In the genomic region with DNA sequence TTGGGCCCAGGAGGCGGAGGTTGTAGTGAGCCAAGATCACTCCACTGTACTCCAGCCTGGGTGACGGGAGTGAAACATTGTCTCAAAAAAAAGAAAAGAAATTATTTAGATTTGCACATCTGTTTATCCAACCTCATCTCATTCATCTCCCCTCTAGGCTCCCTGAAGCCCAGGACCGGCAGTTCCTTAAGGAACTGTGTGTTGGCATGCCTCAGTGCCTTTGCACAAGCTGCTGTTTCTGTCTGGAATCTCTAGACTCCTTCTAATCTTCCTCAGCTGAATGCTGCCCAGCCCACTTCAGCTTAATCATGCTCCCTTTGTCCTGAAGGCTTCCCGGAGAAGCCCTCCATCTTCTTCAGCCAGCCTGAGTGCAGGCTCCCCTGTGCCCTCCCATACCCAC, we compare ENCODE assay signal across 17 cellular contexts. TPM values are rescaled to one million over a fixed set of nuclear protein-coding genes. Genes with fewer than 3 reads are reported as not detected.
"Had no signal": no experiment of that assay in that cellular context is flagged by ENCODE, and none has a peak within 500 bp of the region (broad histone marks: within the 10 kb centered on the region; RNA-seq: fewer than 3 reads in every experiment).

No MANE protein-coding gene starts in this region.

- H3K27me3 Mint-ChIP-seq: stimulated activated naive CD8-positive, alpha-beta T cell treated with anti-CD3 and anti-CD28 coated beads, Interleukin-15, Interleukin-2, amounts not matched to agents 100 ng/mL and 50 ng/mL, for 24 hours had no signal

- H3K9me3 Mint-ChIP-seq: activated T-cell treated with anti-CD3 and anti-CD28 coated beads, Interleukin-2, amount 50 U/mL, for 4 hours; stimulated activated naive CD8-positive, alpha-beta T cell treated with anti-CD3 and anti-CD28 coated beads, Interleukin-15, Interleukin-2, amounts not matched to agents 100 ng/mL and 50 ng/mL, for 24 hours had no signal

- ATAC-seq: activated CD8-positive, alpha-beta memory T cell treated with anti-CD3 and anti-CD28 coated beads, Interleukin-2, amount 10 ng/mL, durations not matched to agents 7 days and 5 days; upper lobe of right lung had no signal

- H3K36me3 Mint-ChIP-seq: brain, naive B cell had no signal

- H3K4me1 Mint-ChIP-seq: brain had no signal

- H3K4me3 ChIP-seq: lower lobe of right lung, right lobe of liver, spleen, testis, upper lobe of right lung had no signal

- DNase-seq: activated CD8-positive, alpha-beta memory T cell treated with anti-CD3 and anti-CD28 coated beads, Interleukin-2, amount 10 ng/mL, durations not matched to agents 7 days and 5 days; activated naive CD4-positive, alpha-beta T cell; activated T-cell treated with anti-CD3 and anti-CD28 coated beads, Interleukin-2, amount 50 U/mL, for 4 hours; amygdala; hippocampal formation; lower lobe of right lung; naive B cell; nucleus accumbens; right lobe of liver; SIG-M5; spleen; T-helper 9 cell; testis; upper lobe of right lung had no signal

- H3K4me3 Mint-ChIP-seq: activated CD8-positive, alpha-beta memory T cell treated with anti-CD3 and anti-CD28 coated beads, Interleukin-2, amount 10 ng/mL, durations not matched to agents 7 days and 5 days; activated T-cell treated with anti-CD3 and anti-CD28 coated beads, Interleukin-2, amount 50 U/mL, for 4 hours; brain; naive B cell; stimulated activated naive CD8-positive, alpha-beta T cell treated with anti-CD3 and anti-CD28 coated beads, Interleukin-15, Interleukin-2, amounts not matched to agents 100 ng/mL and 50 ng/mL, for 24 hours had no signal

- H3K36me3 ChIP-seq: lower lobe of right lung, right lobe of liver, spleen, upper lobe of right lung had no signal

- H3K9me3 ChIP-seq: lower lobe of right lung, right lobe of liver, spleen, testis, upper lobe of right lung had no signal

- H3K4me1 ChIP-seq: lower lobe of right lung, right lobe of liver, testis, upper lobe of right lung had no signal

- H3K27ac Mint-ChIP-seq: activated CD8-positive, alpha-beta memory T cell treated with anti-CD3 and anti-CD28 coated beads, Interleukin-2, amount 10 ng/mL, durations not matched to agents 7 days and 5 days; progenitor cell of endocrine pancreas; stimulated activated naive CD8-positive, alpha-beta T cell treated with anti-CD3 and anti-CD28 coated beads, Interleukin-15, Interleukin-2, amounts not matched to agents 100 ng/mL and 50 ng/mL, for 24 hours had no signal

- H3K27me3 ChIP-seq: right lobe of liver, testis, upper lobe of right lung had no signal

- H3K27ac ChIP-seq: lower lobe of right lung, right lobe of liver, spleen, testis, upper lobe of right lung had no signal

RNA-seq across cellular contexts. Expression of a gene that starts 10.9 kb away (rescaled TPM):
- total RNA-seq: activated T-cell treated with anti-CD3 and anti-CD28 coated beads, Interleukin-2, amount 50 U/mL, for 4 hours; lower lobe of right lung; progenitor cell of endocrine pancreas; right lobe of liver; upper lobe of right lung had no signal
